ENCODE assay signal across 1 cellular context in genomic region chr15:60591491-60592385, GRCh38.
TF ChIP-seq lines count a peak whose summit lies in the region.

No MANE protein-coding gene starts in this region.

TF ChIP-seq in HepG2, 621 proteins besides CTCF, POLR2A, EP300 and RAD21 (continued from another document and continues in another):
- peak; percentile 80 for TF ChIP-seq ZNF883 (CRISPR knock-in tag; IDR thresholded peaks at IDR 0.05; ENCODE audit: not compliant biosample characterization)
- TF ChIP-seq TBX2 (CRISPR knock-in tag; IDR thresholded peaks at IDR 0.05; ENCODE audit: borderline replicate concordance) = 0 out of 2 replicates have a peak, but pooled peaks have one; percentile 26
- peak; percentile 8; the same call in 1 of the 2 replicates for TF ChIP-seq KDM2A (CRISPR knock-in tag; IDR thresholded peaks at IDR 0.05; ENCODE audit: borderline replicate concordance, low read depth)
- TF ChIP-seq, protein P1, sequence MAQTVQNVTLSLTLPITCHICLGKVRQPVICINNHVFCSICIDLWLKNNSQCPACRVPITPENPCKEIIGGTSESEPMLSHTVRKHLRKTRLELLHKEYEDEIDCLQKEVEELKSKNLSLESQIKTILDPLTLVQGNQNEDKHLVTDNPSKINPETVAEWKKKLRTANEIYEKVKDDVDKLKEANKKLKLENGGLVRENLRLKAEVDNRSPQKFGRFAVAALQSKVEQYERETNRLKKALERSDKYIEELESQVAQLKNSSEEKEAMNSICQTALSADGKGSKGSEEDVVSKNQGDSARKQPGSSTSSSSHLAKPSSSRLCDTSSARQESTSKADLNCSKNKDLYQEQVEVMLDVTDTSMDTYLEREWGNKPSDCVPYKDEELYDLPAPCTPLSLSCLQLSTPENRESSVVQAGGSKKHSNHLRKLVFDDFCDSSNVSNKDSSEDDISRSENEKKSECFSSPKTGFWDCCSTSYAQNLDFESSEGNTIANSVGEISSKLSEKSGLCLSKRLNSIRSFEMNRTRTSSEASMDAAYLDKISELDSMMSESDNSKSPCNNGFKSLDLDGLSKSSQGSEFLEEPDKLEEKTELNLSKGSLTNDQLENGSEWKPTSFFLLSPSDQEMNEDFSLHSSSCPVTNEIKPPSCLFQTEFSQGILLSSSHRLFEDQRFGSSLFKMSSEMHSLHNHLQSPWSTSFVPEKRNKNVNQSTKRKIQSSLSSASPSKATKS (CRISPR knock-in tag; IDR thresholded peaks at IDR 0.05) = peak; percentile 54; the same call in 1 of the 2 replicates
- TF ChIP-seq HDAC1 (CRISPR knock-in tag; IDR thresholded peaks at IDR 0.05) = peak; percentile 38; the same call in 1 of the 2 replicates
- no peak for TF ChIP-seq MAFF (IDR thresholded peaks at IDR 0.05; ENCODE audit: low read depth, low read length)
- TF ChIP-seq KLF6 (CRISPR knock-in tag; IDR thresholded peaks at IDR 0.05) = 0 out of 2 replicates have a peak, but pooled peaks have one; percentile 19
- 0 out of 2 replicates have a peak, but pooled peaks have one; percentile 2 for TF ChIP-seq ZNF616 (CRISPR knock-in tag; IDR thresholded peaks at IDR 0.05; ENCODE audit: low read depth)
- TF ChIP-seq TMF1 (CRISPR knock-in tag; IDR thresholded peaks at IDR 0.05; ENCODE audit: low read depth) = no peak
- 0 out of 2 replicates have a peak, but pooled peaks have one; percentile 3 for TF ChIP-seq MYC (CRISPR knock-in tag; IDR thresholded peaks at IDR 0.05; ENCODE audit: borderline replicate concordance)
- TF ChIP-seq SIN3B (IDR thresholded peaks at IDR 0.05; ENCODE audit: low read length) = no peak
- TF ChIP-seq ZNF17 (CRISPR knock-in tag; IDR thresholded peaks at IDR 0.05) = 0 out of 2 replicates have a peak, but pooled peaks have one; percentile 60
- no peak for TF ChIP-seq NFE2L1 (CRISPR knock-in tag; IDR thresholded peaks at IDR 0.05; ENCODE audit: borderline replicate concordance)
- TF ChIP-seq ZMYM4 (CRISPR knock-in tag; IDR thresholded peaks at IDR 0.05) = 0 out of 2 replicates have a peak, but pooled peaks have one; percentile 4
- TF ChIP-seq, protein P2, sequence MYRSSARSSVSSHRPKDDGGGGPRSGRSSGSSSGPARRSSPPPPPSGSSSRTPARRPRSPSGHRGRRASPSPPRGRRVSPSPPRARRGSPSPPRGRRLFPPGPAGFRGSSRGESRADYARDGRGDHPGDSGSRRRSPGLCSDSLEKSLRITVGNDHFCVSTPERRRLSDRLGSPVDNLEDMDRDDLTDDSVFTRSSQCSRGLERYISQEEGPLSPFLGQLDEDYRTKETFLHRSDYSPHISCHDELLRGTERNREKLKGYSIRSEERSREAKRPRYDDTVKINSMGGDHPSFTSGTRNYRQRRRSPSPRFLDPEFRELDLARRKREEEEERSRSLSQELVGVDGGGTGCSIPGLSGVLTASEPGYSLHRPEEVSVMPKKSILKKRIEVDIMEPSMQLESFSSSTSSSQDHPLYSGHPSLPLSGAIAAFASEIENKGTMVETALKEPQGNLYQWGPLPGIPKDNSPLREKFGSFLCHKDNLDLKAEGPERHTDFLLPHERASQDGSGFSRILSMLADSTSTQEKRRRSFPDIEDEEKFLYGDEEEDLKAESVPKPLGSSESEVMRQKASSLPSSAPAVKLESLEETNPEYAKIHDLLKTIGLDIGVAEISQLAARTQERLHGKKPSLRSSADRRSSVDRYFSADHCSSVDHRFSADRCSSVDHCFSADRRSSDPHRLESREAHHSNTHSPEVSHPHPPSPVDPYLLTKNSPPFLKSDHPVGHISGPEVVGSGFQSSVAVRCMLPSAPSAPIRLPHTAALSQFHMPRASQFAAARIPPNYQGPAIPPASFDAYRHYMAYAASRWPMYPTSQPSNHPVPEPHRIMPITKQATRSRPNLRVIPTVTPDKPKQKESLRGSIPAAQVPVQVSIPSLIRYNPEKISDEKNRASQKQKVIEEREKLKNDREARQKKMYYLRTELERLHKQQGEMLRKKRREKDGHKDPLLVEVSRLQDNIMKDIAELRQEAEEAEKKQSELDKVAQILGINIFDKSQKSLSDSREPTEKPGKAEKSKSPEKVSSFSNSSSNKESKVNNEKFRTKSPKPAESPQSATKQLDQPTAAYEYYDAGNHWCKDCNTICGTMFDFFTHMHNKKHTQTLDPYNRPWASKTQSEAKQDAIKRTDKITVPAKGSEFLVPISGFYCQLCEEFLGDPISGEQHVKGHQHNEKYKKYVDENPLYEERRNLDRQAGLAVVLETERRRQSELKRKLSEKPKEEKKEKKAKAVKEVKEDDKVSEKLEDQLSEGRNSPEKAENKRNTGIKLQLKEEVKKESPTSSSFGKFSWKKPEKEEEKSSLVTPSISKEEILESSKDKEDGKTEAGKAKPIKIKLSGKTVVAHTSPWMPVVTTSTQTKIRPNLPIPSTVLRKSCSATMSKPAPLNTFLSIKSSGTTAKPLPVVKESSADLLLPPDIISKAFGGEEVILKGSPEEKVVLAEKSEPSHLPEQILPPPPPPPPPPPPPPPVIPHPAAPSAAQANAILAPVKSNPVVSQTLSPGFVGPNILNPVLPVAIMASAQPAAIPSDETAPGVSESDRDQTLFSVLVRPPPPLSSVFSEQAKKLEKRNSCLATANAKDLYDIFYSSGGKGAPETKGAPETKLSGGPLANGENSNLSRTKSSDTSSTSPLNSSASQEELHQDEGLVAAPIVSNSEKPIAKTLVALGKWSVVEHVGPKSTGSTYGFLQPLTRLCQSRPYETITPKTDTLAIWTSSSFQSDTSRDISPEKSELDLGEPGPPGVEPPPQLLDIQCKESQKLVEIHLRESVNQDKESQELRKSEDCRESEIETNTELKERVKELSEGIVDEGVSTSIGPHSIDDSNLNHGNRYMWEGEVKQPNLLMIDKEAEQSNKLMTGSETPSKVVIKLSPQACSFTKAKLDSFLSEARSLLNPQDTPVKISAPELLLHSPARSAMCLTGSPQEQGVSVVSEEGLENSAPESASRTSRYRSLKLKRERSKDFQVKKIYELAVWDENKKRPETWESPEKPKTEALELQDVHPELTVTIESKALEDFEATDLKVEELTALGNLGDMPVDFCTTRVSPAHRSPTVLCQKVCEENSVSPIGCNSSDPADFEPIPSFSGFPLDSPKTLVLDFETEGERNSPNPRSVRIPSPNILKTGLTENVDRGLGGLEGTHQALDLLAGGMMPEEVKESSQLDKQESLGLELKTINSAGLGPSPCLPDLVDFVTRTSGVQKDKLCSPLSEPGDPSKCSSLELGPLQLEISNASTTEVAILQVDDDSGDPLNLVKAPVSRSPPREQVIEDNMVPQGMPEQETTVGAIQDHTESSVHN (CRISPR knock-in tag; IDR thresholded peaks at IDR 0.05) = no peak
- no peak for TF ChIP-seq TOE1 (CRISPR knock-in tag; IDR thresholded peaks at IDR 0.05)
- TF ChIP-seq, protein P3, sequence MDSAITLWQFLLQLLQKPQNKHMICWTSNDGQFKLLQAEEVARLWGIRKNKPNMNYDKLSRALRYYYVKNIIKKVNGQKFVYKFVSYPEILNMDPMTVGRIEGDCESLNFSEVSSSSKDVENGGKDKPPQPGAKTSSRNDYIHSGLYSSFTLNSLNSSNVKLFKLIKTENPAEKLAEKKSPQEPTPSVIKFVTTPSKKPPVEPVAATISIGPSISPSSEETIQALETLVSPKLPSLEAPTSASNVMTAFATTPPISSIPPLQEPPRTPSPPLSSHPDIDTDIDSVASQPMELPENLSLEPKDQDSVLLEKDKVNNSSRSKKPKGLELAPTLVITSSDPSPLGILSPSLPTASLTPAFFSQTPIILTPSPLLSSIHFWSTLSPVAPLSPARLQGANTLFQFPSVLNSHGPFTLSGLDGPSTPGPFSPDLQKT (CRISPR knock-in tag; IDR thresholded peaks at IDR 0.05; ENCODE audit: borderline replicate concordance) = no peak
- TF ChIP-seq ZMYM2 (CRISPR knock-in tag; IDR thresholded peaks at IDR 0.05) = no peak
- 0 out of 2 replicates have a peak, but pooled peaks have one; percentile 27 for TF ChIP-seq ZNF784 (CRISPR knock-in tag; IDR thresholded peaks at IDR 0.05; ENCODE audit: borderline replicate concordance)
- no peak for TF ChIP-seq ZSCAN31 (CRISPR knock-in tag; IDR thresholded peaks at IDR 0.05; ENCODE audit: low read depth)
- TF ChIP-seq ASH2L (IDR thresholded peaks at IDR 0.05; ENCODE audit: insufficient read length, low read depth, low read length) = peak; percentile 38
- TF ChIP-seq ZNF282 (IDR thresholded peaks at IDR 0.05; ENCODE audit: partially characterized antibody) = no peak
- TF ChIP-seq KMT2B (CRISPR knock-in tag; IDR thresholded peaks at IDR 0.05) = no peak
- peak; percentile 72 for TF ChIP-seq ZFY (CRISPR knock-in tag; IDR thresholded peaks at IDR 0.05)
- no peak for TF ChIP-seq LCORL (IDR thresholded peaks at IDR 0.05)
- TF ChIP-seq LCORL (CRISPR knock-in tag; IDR thresholded peaks at IDR 0.05) = no peak
- peak; percentile 37; the same call in 1 of the 2 replicates for TF ChIP-seq PHF8 (CRISPR knock-in tag; IDR thresholded peaks at IDR 0.05)
- TF ChIP-seq KAT7 (CRISPR knock-in tag; IDR thresholded peaks at IDR 0.05; ENCODE audit: borderline replicate concordance) = 0 out of 2 replicates have a peak, but pooled peaks have one; percentile 69
- TF ChIP-seq FOXP4 (CRISPR knock-in tag; IDR thresholded peaks at IDR 0.05) = no peak
- TF ChIP-seq RBM39 (IDR thresholded peaks at IDR 0.05; ENCODE audit: low read depth, low read length, poor library complexity, severe bottlenecking) = no peak
- TF ChIP-seq SP140L (CRISPR knock-in tag; IDR thresholded peaks at IDR 0.05; ENCODE audit: borderline replicate concordance) = no peak
- TF ChIP-seq, protein P4, sequence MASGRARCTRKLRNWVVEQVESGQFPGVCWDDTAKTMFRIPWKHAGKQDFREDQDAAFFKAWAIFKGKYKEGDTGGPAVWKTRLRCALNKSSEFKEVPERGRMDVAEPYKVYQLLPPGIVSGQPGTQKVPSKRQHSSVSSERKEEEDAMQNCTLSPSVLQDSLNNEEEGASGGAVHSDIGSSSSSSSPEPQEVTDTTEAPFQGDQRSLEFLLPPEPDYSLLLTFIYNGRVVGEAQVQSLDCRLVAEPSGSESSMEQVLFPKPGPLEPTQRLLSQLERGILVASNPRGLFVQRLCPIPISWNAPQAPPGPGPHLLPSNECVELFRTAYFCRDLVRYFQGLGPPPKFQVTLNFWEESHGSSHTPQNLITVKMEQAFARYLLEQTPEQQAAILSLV (CRISPR knock-in tag; IDR thresholded peaks at IDR 0.05; ENCODE audit: borderline replicate concordance) = no peak
- no peak for TF ChIP-seq WIZ (CRISPR knock-in tag; IDR thresholded peaks at IDR 0.05)
- 0 out of 2 replicates have a peak, but pooled peaks have one; percentile 14 for TF ChIP-seq ZGPAT (CRISPR knock-in tag; IDR thresholded peaks at IDR 0.05)
- peak; percentile 38; the same call in 1 of the 2 replicates for TF ChIP-seq GFI1 (CRISPR knock-in tag; IDR thresholded peaks at IDR 0.05; ENCODE audit: borderline replicate concordance)
- TF ChIP-seq TGIF2 (CRISPR knock-in tag; IDR thresholded peaks at IDR 0.05) = no peak
- TF ChIP-seq IKZF4 (CRISPR knock-in tag; IDR thresholded peaks at IDR 0.05; ENCODE audit: borderline replicate concordance, low read depth, not compliant biosample characterization) = peak; percentile 33
- TF ChIP-seq, protein P5, sequence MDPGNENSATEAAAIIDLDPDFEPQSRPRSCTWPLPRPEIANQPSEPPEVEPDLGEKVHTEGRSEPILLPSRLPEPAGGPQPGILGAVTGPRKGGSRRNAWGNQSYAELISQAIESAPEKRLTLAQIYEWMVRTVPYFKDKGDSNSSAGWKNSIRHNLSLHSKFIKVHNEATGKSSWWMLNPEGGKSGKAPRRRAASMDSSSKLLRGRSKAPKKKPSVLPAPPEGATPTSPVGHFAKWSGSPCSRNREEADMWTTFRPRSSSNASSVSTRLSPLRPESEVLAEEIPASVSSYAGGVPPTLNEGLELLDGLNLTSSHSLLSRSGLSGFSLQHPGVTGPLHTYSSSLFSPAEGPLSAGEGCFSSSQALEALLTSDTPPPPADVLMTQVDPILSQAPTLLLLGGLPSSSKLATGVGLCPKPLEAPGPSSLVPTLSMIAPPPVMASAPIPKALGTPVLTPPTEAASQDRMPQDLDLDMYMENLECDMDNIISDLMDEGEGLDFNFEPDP (CRISPR knock-in tag; conservative IDR thresholded peaks at IDR 0.05) = 0 out of 2 replicates have a peak, but pooled peaks have one; percentile 67
- TF ChIP-seq GMEB1 (CRISPR knock-in tag; IDR thresholded peaks at IDR 0.05; ENCODE audit: borderline replicate concordance) = 0 out of 2 replicates have a peak, but pooled peaks have one; percentile 0
- no peak for TF ChIP-seq MED1 (CRISPR knock-in tag; IDR thresholded peaks at IDR 0.05)
